Comparison of ENCODE assay signal across 8 cellular contexts in the genomic region with DNA sequence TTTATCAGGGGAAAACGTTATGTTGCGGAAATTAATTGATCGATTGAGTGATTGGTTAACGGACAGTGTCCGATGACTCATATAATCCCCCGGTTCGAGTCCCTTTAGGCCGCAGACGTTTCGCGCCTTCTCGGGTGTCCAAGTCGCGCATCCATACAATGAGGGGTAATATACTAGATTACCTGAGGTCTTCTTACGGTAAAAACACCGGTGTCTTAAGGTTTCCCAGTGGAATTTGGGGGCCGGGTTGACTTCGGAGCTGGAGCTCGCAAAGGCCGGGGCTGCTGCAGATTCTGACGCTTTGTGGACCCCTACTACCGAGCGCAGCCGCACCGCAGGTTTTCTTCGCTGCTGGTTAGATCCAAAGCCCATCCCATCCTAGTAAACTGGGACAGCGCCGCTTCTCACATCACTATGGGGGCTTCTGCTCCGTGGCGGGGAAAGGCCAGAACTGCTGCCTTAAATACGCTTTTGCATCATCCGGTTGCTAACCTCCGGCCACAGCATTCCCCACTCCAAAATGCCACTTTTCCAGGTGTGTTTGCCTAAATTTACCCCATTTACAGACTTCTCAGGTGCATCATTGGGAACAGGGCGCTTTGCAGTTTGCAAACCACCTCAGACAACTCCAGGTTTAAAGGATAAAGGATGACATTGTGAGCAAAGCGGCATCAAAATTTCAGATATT. TPM values are rescaled to one million over a fixed set of nuclear protein-coding genes. Genes with fewer than 3 reads are reported as not detected.
DNase-seq lines count a peak whose midpoint lies in the region; ATAC-seq and TF ChIP-seq lines count a peak whose summit lies in the region.

No MANE protein-coding gene starts in this region.

- peaks cover 26% of the 10 kb centered on the region for H3K4me1 ChIP-seq in OCI-LY7 (ENCODE audit: insufficient read depth, low read length, poor library complexity, severe bottlenecking)

- peak overlapping the region; percentile 98 for H3K4me2 ChIP-seq in OCI-LY7 (ENCODE audit: low read length)

- intact Hi-C loops in OCI-LY7 (cut with micrococcal nuclease; ENCODE audit: unreplicated experiment) (no loop called here), sciatic nerve (cut with DNase I) (no loop called here)

- POLR2A ChIA-PET in OCI-LY7 (lab: Charles Lee) = no interaction called here

- BruUV-seq in OCI-LY7 (replicated peaks; lab: Mats Ljungman, UMichigan) = no TSS peak

- H3K9me3 Mint-ChIP-seq in activated naive CD8-positive, alpha-beta T cell treated with anti-CD3 and anti-CD28 coated beads, Interleukin-2, amount 50 U/mL, for 24 hours = peaks cover 4% of the 10 kb centered on the region

- ATAC-seq in activated naive CD8-positive, alpha-beta T cell treated with anti-CD3 and anti-CD28 coated beads, Interleukin-2, amount 50 U/mL, for 24 hours = no peak
- peak; percentile 29 for ATAC-seq in sciatic nerve

- H3K4me1 Mint-ChIP-seq in activated naive CD8-positive, alpha-beta T cell treated with anti-CD3 and anti-CD28 coated beads, Interleukin-2, amount 50 U/mL, for 24 hours = peaks cover 54% of the 10 kb centered on the region

- DNase-seq in ELF-1 (ENCODE audit: low read depth, low spot score) (peak; percentile 84), HL-60 (ENCODE audit: low read depth in 1 of 2, low spot score in 1 of 2) (peak in 1 of 2 experiments; percentile 63), OCI-LY7 (ENCODE audit: low spot score) (peak; percentile 50), hippocampal formation (lab: John Stamatoyannopoulos, UW) (peak; percentile 50 to 52), sciatic nerve (ENCODE audit: low spot score) (no peak), foreskin melanocyte (no peak), NCI-H226 (no peak)
- DNase-seq in activated naive CD8-positive, alpha-beta T cell treated with anti-CD3 and anti-CD28 coated beads, Interleukin-2, amount 50 U/mL, for 24 hours = peak; percentile 50

- H3K4me3 ChIP-seq in HL-60 (replicated peaks; ENCODE audit: insufficient read depth, low read length) (peak overlapping the region; percentile 90), OCI-LY7 (ENCODE audit: low read depth, low read length, poor library complexity, severe bottlenecking) (peak overlapping the region; percentile 91)

- CTCF ChIA-PET in OCI-LY7 (lab: Charles Lee; ENCODE audit: unreplicated experiment) = no interaction called here

- H3K9me3 ChIP-seq in OCI-LY7 (ENCODE audit: low read length) = no peaks in the 10 kb centered on the region

- no peaks in the 10 kb centered on the region for H3K27me3 ChIP-seq in HL-60 (ENCODE audit: insufficient read depth, poor library complexity, severe bottlenecking)

- peaks cover 33% of the 10 kb centered on the region for H3K36me3 Mint-ChIP-seq in activated naive CD8-positive, alpha-beta T cell treated with anti-CD3 and anti-CD28 coated beads, Interleukin-2, amount 50 U/mL, for 24 hours (ENCODE audit: low read depth)

- peak overlapping the region; percentile 96 for H2AFZ ChIP-seq in OCI-LY7 (ENCODE audit: low read length)

- peaks cover 4% of the 10 kb centered on the region for H3K27me3 Mint-ChIP-seq in activated naive CD8-positive, alpha-beta T cell treated with anti-CD3 and anti-CD28 coated beads, Interleukin-2, amount 50 U/mL, for 24 hours

- peaks cover 40% of the 10 kb centered on the region for H3K79me2 ChIP-seq in OCI-LY7 (ENCODE audit: insufficient read depth, low read depth, low read length)

- peaks cover 19% of the 10 kb centered on the region for H3K36me3 ChIP-seq in OCI-LY7 (ENCODE audit: insufficient read depth, low read length)

- no peaks in the 10 kb centered on the region; the same call in 1 of the 2 replicates for H4K20me1 ChIP-seq in OCI-LY7 (ENCODE audit: insufficient read depth, low read length)

- H3K27ac Mint-ChIP-seq in activated naive CD8-positive, alpha-beta T cell treated with anti-CD3 and anti-CD28 coated beads, Interleukin-2, amount 50 U/mL, for 24 hours = peak overlapping the region; percentile 100

- TF ChIP-seq CTCF in HL-60 (IDR thresholded peaks at IDR 0.05; ENCODE audit: insufficient read depth, low read length) (no peak), OCI-LY7 (conservative IDR thresholded peaks at IDR 0.05; ENCODE audit: low read length) (peak; percentile 26; the same call in 1 of the 2 replicates)

- H3K9me2 ChIP-seq in OCI-LY7 (ENCODE audit: insufficient read depth, low read length) = no peaks in the 10 kb centered on the region

- H3K27ac ChIP-seq in HL-60 (replicated peaks) (peak overlapping the region; percentile 75), OCI-LY7 (ENCODE audit: low read depth, low read length, poor library complexity, severe bottlenecking) (peak overlapping the region; percentile 78)

- peak overlapping the region; percentile 91 for H3K4me3 Mint-ChIP-seq in activated naive CD8-positive, alpha-beta T cell treated with anti-CD3 and anti-CD28 coated beads, Interleukin-2, amount 50 U/mL, for 24 hours

RNA-seq across cellular contexts. Expression of a gene that starts 0.9 kb away (rescaled TPM):
- total RNA-seq in OCI-LY7 (2014; rRNA removed; shearing (Covaris generic)) = 35.5 and 35.9 TPM in 2 replicates
- total RNA-seq in OCI-LY7 (2022) (54.9 and 59.4 TPM in 2 replicates), sciatic nerve (66.0 TPM)

Comparison
In these comparisons a context has a peak if more than half of its experiments do, and no peak if none do; other contexts are left out.
1. DNase-seq: peak in ELF-1 (single experiment), OCI-LY7 (single experiment), activated naive CD8-positive, alpha-beta T cell treated with anti-CD3 and anti-CD28 coated beads, Interleukin-2, amount 50 U/mL, for 24 hours (single experiment) and hippocampal formation (2 of 2); none in sciatic nerve (single experiment), foreskin melanocyte (single experiment) and NCI-H226 (single experiment).